ENCODE assay signal across 8 cellular contexts in genomic region chr12:56159482-56160105, GRCh38. TPM values are rescaled to one million over a fixed set of nuclear protein-coding genes. Genes with fewer than 3 reads are reported as not detected.
DNase-seq lines count a peak whose midpoint lies in the region; ATAC-seq and TF ChIP-seq lines count a peak whose summit lies in the region.

No MANE protein-coding gene starts in this region.

- H3K4me3 Mint-ChIP-seq in Caco-2 (ENCODE audit: unreplicated experiment) = peak overlapping the region; percentile 79

- H3K27ac ChIP-seq in ovary = peak overlapping the region; percentile 82 to 91

- TF ChIP-seq EP300 in ovary (IDR thresholded peaks at IDR 0.05) = no peak

- WGBS in ovary, 3 donors = 10 to 21% (median 13%) methylated on average over 6 of the region's 6 CpGs

- TF ChIP-seq CTCF in Caco-2 (IDR thresholded peaks at IDR 0.05; ENCODE audit: insufficient read depth in 1 of 2, low read depth in 1 of 2, low read length in 1 of 2, severe bottlenecking in 1 of 2, unreplicated experiment in 1 of 2) = no peak
- TF ChIP-seq CTCF in epithelial cell of proximal tubule (conservative IDR thresholded peaks at IDR 0.05; ENCODE audit: low read depth, low read length) = no peak
- no peak for TF ChIP-seq CTCF in ovary (IDR thresholded peaks at IDR 0.05)

- H3K4me1 ChIP-seq in Caco-2 (peaks cover 14% of the 10 kb centered on the region), ovary (ENCODE audit: insufficient read depth) (peaks cover 1% of the 10 kb centered on the region)

- H3K27ac Mint-ChIP-seq in Caco-2 (ENCODE audit: unreplicated experiment) = peak overlapping the region; percentile 88

- no TSS peak for BruUV-seq in Caco-2 (replicated peaks; lab: Mats Ljungman, UMichigan)

- H3K27me3 Mint-ChIP-seq in Caco-2 (ENCODE audit: insufficient read depth, unreplicated experiment) = no peaks in the 10 kb centered on the region

- H3K4me1 Mint-ChIP-seq in Caco-2 (ENCODE audit: low read depth, unreplicated experiment) = peaks cover 32% of the 10 kb centered on the region

- H3K36me3 ChIP-seq in Caco-2 (ENCODE audit: control insufficient read depth, insufficient read depth, low read length) (no peaks in the 10 kb centered on the region; the same call in none of the 2 replicates), ovary (no peaks in the 10 kb centered on the region)

- TF ChIP-seq POLR2A in ovary (IDR thresholded peaks at IDR 0.05) = no peak

- no peak for DNase-seq in Caco-2
- no peak for DNase-seq in epithelial cell of proximal tubule (ENCODE audit: low read depth)
- DNase-seq in ovary = peak in 1 of 5 donors; percentile 33
- no peak for DNase-seq in stimulated activated CD8-positive, alpha-beta memory T cell treated with anti-CD3 and anti-CD28 coated beads, Interleukin-4, amount 100 ng/mL, for 48 hours
- DNase-seq in NCI-H526 treated with DMSO at 0.1 percent for 48 hours (lab: John Stamatoyannopoulos, UW) = no peak
- no peak for DNase-seq in NCI-H146 treated with DMSO at 0.1 percent for 48 hours (lab: John Stamatoyannopoulos, UW; ENCODE audit: unreplicated experiment)

- peak overlapping the region; percentile 59 for H3K4me3 ChIP-seq in Caco-2 (ENCODE audit: low read depth, low read length)
- peak overlapping the region; percentile 92 for H3K4me3 ChIP-seq in epithelial cell of proximal tubule (ENCODE audit: low read depth, low read length)
- H3K4me3 ChIP-seq in ovary = peak overlapping the region; percentile 97

- H3K9me3 Mint-ChIP-seq in Caco-2 (ENCODE audit: unreplicated experiment) = no peaks in the 10 kb centered on the region

- ATAC-seq in GM21515 (IDR thresholded peaks at IDR 0.05; ENCODE audit: unreplicated experiment) = no peak

- H3K9me3 ChIP-seq in Caco-2 (no peaks in the 10 kb centered on the region), ovary (no peaks in the 10 kb centered on the region)

- POLR2A ChIA-PET in Caco-2 (lab: Charles Lee) = interaction anchor here (1.2 to 2.2 kb wide), 4 partner anchors 31 to 56 kb away, joined by 4 to 27 read pairs (median 8); partner anchors contain the start of genes ESYT1, PA2G4 and ZC3H10

- CTCF ChIA-PET in Caco-2 (lab: Charles Lee) = interaction anchor here (1.7 to 2.2 kb wide), 3 partner anchors 30 to 41 kb away, joined by 7 to 24 read pairs (median 14); partner anchors contain the start of genes ESYT1, SMARCC2 and ZC3H10

- peaks cover 84% of the 10 kb centered on the region for H3K36me3 Mint-ChIP-seq in Caco-2 (ENCODE audit: insufficient read depth, unreplicated experiment)

- intact Hi-C loops in Caco-2 (cut with micrococcal nuclease; ENCODE audit: unreplicated experiment) (loop anchor here (1.0 kb wide), 1 partner anchor 30 kb away; the partner anchor contains the start of gene SMARCC2), ovary (cut with DNase I) (loop anchor here in 3 of 4 donors (2.0 to 5.0 kb wide), 5 partner anchors 31 to 63 kb away; partner anchors contain the start of genes RNF41 (in 2 of the 3) and NABP2 (in 1 of the 3))

- H3K27me3 ChIP-seq in Caco-2 (replicated peaks; ENCODE audit: control insufficient read depth, insufficient read depth, low read length) (no peaks in the 10 kb centered on the region), ovary (no peaks in the 10 kb centered on the region)

TF ChIP-seq in PFSK-1, 5 proteins besides CTCF, POLR2A, EP300 and RAD21:
- TF ChIP-seq SIN3A (IDR thresholded peaks at IDR 0.05; ENCODE audit: borderline replicate concordance, insufficient read depth, low read length) (no peak), FOXP2 (optimal IDR thresholded peaks at IDR 0.05; ENCODE audit: borderline replicate concordance, extremely low read depth, extremely low read length, insufficient read depth) (no peak), REST (IDR thresholded peaks at IDR 0.05; ENCODE audit: insufficient read depth in 1 of 2, low read depth in 2 of 2, low read length in 2 of 2) (no peak), POLR2AphosphoS5 (IDR thresholded peaks at IDR 0.05; ENCODE audit: low read depth, low read length) (peak; percentile 7; the same call in 1 of the 2 replicates), TAF1 (IDR thresholded peaks at IDR 0.05; ENCODE audit: borderline replicate concordance, insufficient read depth, low read length) (no peak)
TF ChIP-seq in PFSK-1: peak in this region for 1.

RNA-seq across cellular contexts. Expression of gene MYL6, which starts 1.4 kb away (rescaled TPM):
- 960 and 1,174 TPM in 2 replicates for total RNA-seq in Caco-2 (2022)
- polyA plus RNA-seq in PFSK-1 (2012; ENCODE audit: insufficient read length, low read depth) = 332 TPM
- total RNA-seq in epithelial cell of proximal tubule = 3,822 and 3,955 TPM in 2 replicates
- 1,000 to 10,000 TPM in 5 of 7 donors, 100 to 1,000 TPM in 2; 782 to 1,485 (median 1,329) TPM for total RNA-seq in ovary
- 1,000 to 10,000 TPM; 1,579 to 3,375 TPM for polyA plus RNA-seq in ovary

RNA-seq across cellular contexts. Expression of gene MYL6B, which starts 7.2 kb away (rescaled TPM):
- total RNA-seq in Caco-2 (2022) (40.5 and 44.8 TPM in 2 replicates), epithelial cell of proximal tubule (119 and 133 TPM in 2 replicates), ovary (10 to 100 TPM; 65.9 to 99.2 (median 73.4) TPM)
- polyA plus RNA-seq in PFSK-1 (2012; ENCODE audit: insufficient read length, low read depth) = 213 TPM
- polyA plus RNA-seq in ovary = 10 to 100 TPM; 32.8 to 77.3 TPM

RNA-seq across cellular contexts. Expression of gene SMARCC2, which starts 29.7 kb away (rescaled TPM):
- total RNA-seq in Caco-2 (2022) (89.1 and 94.8 TPM in 2 replicates), epithelial cell of proximal tubule (34.9 and 43.9 TPM in 2 replicates), ovary (100 to 1,000 TPM in 5 of 7 donors, 10 to 100 TPM in 2; 57.9 to 172 (median 117) TPM)
- 46.5 TPM for polyA plus RNA-seq in PFSK-1 (2012; ENCODE audit: insufficient read length, low read depth)
- polyA plus RNA-seq in ovary = 100 to 1,000 TPM in 1 of 2 donors, 10 to 100 TPM in 1; 66.4 to 139 TPM

RNA-seq across cellular contexts. Expression of gene ESYT1, which starts 31.5 kb away (rescaled TPM):
- total RNA-seq in Caco-2 (2022) (70.4 and 79.0 TPM in 2 replicates), epithelial cell of proximal tubule (384 and 464 TPM in 2 replicates), ovary (100 to 1,000 TPM in 3 of 7 donors, 10 to 100 TPM in 4; 80.3 to 139 (median 97.3) TPM)
- polyA plus RNA-seq in PFSK-1 (2012; ENCODE audit: insufficient read length, low read depth) = 90.4 TPM
- polyA plus RNA-seq in ovary = 100 to 1,000 TPM in 1 of 2 donors, 10 to 100 TPM in 1; 62.3 to 102 TPM

RNA-seq across cellular contexts. Expression of gene ZC3H10, which starts 41.5 kb away (rescaled TPM):
- 3.5 and 4.4 TPM in 2 replicates for total RNA-seq in Caco-2 (2022)
- polyA plus RNA-seq in PFSK-1 (2012; ENCODE audit: insufficient read length, low read depth) = 8.0 TPM
- 1.8 and 2.7 TPM in 2 replicates for total RNA-seq in epithelial cell of proximal tubule
- total RNA-seq in ovary = 10 to 100 TPM in 4 of 7 donors, 1 to 10 TPM in 3; 1.8 to 14.7 (median 10.7) TPM
- polyA plus RNA-seq in ovary = 1 to 10 TPM; 4.4 to 5.2 TPM
